Comparison of ENCODE assay signal across 9 cellular contexts in genomic region chr22:42716649-42717127, GRCh38. TPM values are rescaled to one million over a fixed set of nuclear protein-coding genes. Genes with fewer than 3 reads are reported as not detected.
DNase-seq lines count a peak whose midpoint lies in the region; ATAC-seq and TF ChIP-seq lines count a peak whose summit lies in the region.
"Had no signal": no experiment of that assay in that cellular context is flagged by ENCODE, and none has a peak within 500 bp of the region (broad histone marks: within the 10 kb centered on the region; RNA-seq: fewer than 3 reads in every experiment).

No MANE protein-coding gene starts in this region.

- no peak overlapping the region for H3K4me3 Mint-ChIP-seq in activated naive CD4-positive, alpha-beta T cell treated with anti-CD3 and anti-CD28 coated beads for 36 hours

- H3K27ac Mint-ChIP-seq in activated naive CD4-positive, alpha-beta T cell treated with anti-CD3 and anti-CD28 coated beads for 36 hours = no peak overlapping the region

- H4K20me1 ChIP-seq in OCI-LY7 (ENCODE audit: insufficient read depth, low read length) = no peaks in the 10 kb centered on the region; the same call in 1 of the 2 replicates

- peaks cover 84% of the 10 kb centered on the region for H3K4me1 ChIP-seq in OCI-LY7 (ENCODE audit: insufficient read depth, low read length, poor library complexity, severe bottlenecking)
- peaks cover 23 to 83% (median 57%) of the 10 kb centered on the region in 6 donors for H3K4me1 ChIP-seq in spleen
- H3K4me1 ChIP-seq in suprapubic skin = peaks cover 48% of the 10 kb centered on the region

- BruUV-seq in OCI-LY7 (replicated peaks; lab: Mats Ljungman, UMichigan) = no TSS peak

- H3K9me3 ChIP-seq in OCI-LY7 (ENCODE audit: low read length) (no peaks in the 10 kb centered on the region), spleen (no peaks in the 10 kb centered on the region), suprapubic skin (no peaks in the 10 kb centered on the region)
- H3K9me3 ChIP-seq: ovary had no signal

- peaks cover 85% of the 10 kb centered on the region for H3K79me2 ChIP-seq in OCI-LY7 (ENCODE audit: insufficient read depth, low read depth, low read length)

- TF ChIP-seq POLR2A in spleen (IDR thresholded peaks at IDR 0.05) = no peak
- no peak for TF ChIP-seq POLR2A in suprapubic skin (IDR thresholded peaks at IDR 0.05)

- peak; percentile 95 for DNase-seq in OCI-LY7 (ENCODE audit: low spot score)
- DNase-seq in spleen = peak; percentile 85
- no peak for DNase-seq in head of caudate nucleus
- DNase-seq in suprapubic skin (ENCODE audit: low spot score in 2 of 2) = no peak
- DNase-seq in activated naive CD4-positive, alpha-beta T cell treated with anti-CD3 and anti-CD28 coated beads for 36 hours = no peak
- DNase-seq: T1000 had no signal

- H3K27me3 Mint-ChIP-seq in activated naive CD4-positive, alpha-beta T cell treated with anti-CD3 and anti-CD28 coated beads for 36 hours (ENCODE audit: low read depth) = peaks cover 42% of the 10 kb centered on the region

- peak overlapping the region; percentile 97 for H3K27ac ChIP-seq in OCI-LY7 (ENCODE audit: low read depth, low read length, poor library complexity, severe bottlenecking)
- peak overlapping the region in 4 of 8 donors; percentile 20 to 32 (median 22) for H3K27ac ChIP-seq in spleen
- no peak overlapping the region for H3K27ac ChIP-seq in suprapubic skin
- H3K27ac ChIP-seq: ovary had no signal

- H3K36me3 ChIP-seq in OCI-LY7 (ENCODE audit: insufficient read depth, low read length) (peaks cover 22% of the 10 kb centered on the region), spleen (no peaks in the 10 kb centered on the region), suprapubic skin (no peaks in the 10 kb centered on the region)
- H3K36me3 ChIP-seq: ovary had no signal

- peak overlapping the region; percentile 83 for H3K4me3 ChIP-seq in OCI-LY7 (ENCODE audit: low read depth, low read length, poor library complexity, severe bottlenecking)
- H3K4me3 ChIP-seq in spleen = no peak overlapping the region
- no peak overlapping the region for H3K4me3 ChIP-seq in suprapubic skin
- H3K4me3 ChIP-seq: ovary had no signal

- H3K4me2 ChIP-seq in OCI-LY7 (ENCODE audit: low read length) = peak overlapping the region; percentile 98

- H3K9me2 ChIP-seq in OCI-LY7 (ENCODE audit: insufficient read depth, low read length) = no peaks in the 10 kb centered on the region

- H3K27me3 ChIP-seq in spleen (replicated peaks in 1 of 7) = peaks cover 0 to 51% (median 20%) of the 10 kb centered on the region in 7 donors
- H3K27me3 ChIP-seq in suprapubic skin = peaks cover 19% of the 10 kb centered on the region
- H3K27me3 ChIP-seq: ovary had no signal

- POLR2A ChIA-PET in OCI-LY7 (lab: Charles Lee) = interaction anchor here (1.3 to 2.5 kb wide), 3 partner anchors 10 to 62 kb away, joined by 3 to 12 read pairs (median 4); no protein-coding TSS in a partner anchor

- ATAC-seq in GM18870 (IDR thresholded peaks at IDR 0.05; ENCODE audit: unreplicated experiment) = peak; percentile 36
- peak; percentile 12 for ATAC-seq in HG02610 (IDR thresholded peaks at IDR 0.05; ENCODE audit: unreplicated experiment)

- WGBS in spleen, 5 donors = 63 to 78% (median 75%) methylated on average over 5 of the region's 5 CpGs
- WGBS in suprapubic skin = 95% methylated on average over 5 of the region's 5 CpGs

- CTCF ChIA-PET in OCI-LY7 (lab: Charles Lee; ENCODE audit: unreplicated experiment) = no interaction called here
- CTCF ChIA-PET in activated naive CD4-positive, alpha-beta T cell treated with anti-CD3 and anti-CD28 coated beads for 36 hours (lab: Charles Lee) = no interaction called here

- no peak overlapping the region for H2AFZ ChIP-seq in OCI-LY7 (ENCODE audit: low read length)

- H3K4me1 Mint-ChIP-seq in activated naive CD4-positive, alpha-beta T cell treated with anti-CD3 and anti-CD28 coated beads for 36 hours (ENCODE audit: low read depth) = peaks cover 16% of the 10 kb centered on the region

- TF ChIP-seq CTCF in OCI-LY7 (conservative IDR thresholded peaks at IDR 0.05; ENCODE audit: low read length) = no peak
- TF ChIP-seq CTCF in spleen (IDR thresholded peaks at IDR 0.05 in 8 of 11, conservative IDR thresholded peaks at IDR 0.05 in 3 of 11) = no peak
- TF ChIP-seq CTCF in suprapubic skin (IDR thresholded peaks at IDR 0.05) = no peak

- H3K36me3 Mint-ChIP-seq in activated naive CD4-positive, alpha-beta T cell treated with anti-CD3 and anti-CD28 coated beads for 36 hours (ENCODE audit: low read depth) = no peaks in the 10 kb centered on the region

- no peak for TF ChIP-seq EP300 in suprapubic skin (IDR thresholded peaks at IDR 0.05)

- intact Hi-C loops in OCI-LY7 (cut with micrococcal nuclease; ENCODE audit: unreplicated experiment) = loop anchor here (1.0 to 5.0 kb wide), 7 partner anchors 20 to 401 kb away; partner anchors contain the start of gene POLDIP3
- intact Hi-C loops in spleen (cut with DNase I; ENCODE audit: low total_unique reads) = no loop called here
- intact Hi-C loops in head of caudate nucleus (cut with DNase I) = no loop called here
- intact Hi-C loops in activated naive CD4-positive, alpha-beta T cell treated with anti-CD3 and anti-CD28 coated beads for 36 hours (cut with micrococcal nuclease) = no loop called here

- no peaks in the 10 kb centered on the region for H3K9me3 Mint-ChIP-seq in activated naive CD4-positive, alpha-beta T cell treated with anti-CD3 and anti-CD28 coated beads for 36 hours

RNA-seq across cellular contexts. Expression of gene A4GALT, which starts 4.0 kb away (rescaled TPM):
- 48.9 and 61.5 TPM in 2 replicates for total RNA-seq in OCI-LY7 (2014; rRNA removed; shearing (Covaris generic))
- total RNA-seq in OCI-LY7 (2022) = 40.5 and 56.0 TPM in 2 replicates
- 10 to 100 TPM; 13.3 to 45.2 (median 23.1) TPM for total RNA-seq in spleen
- 10 to 100 TPM in 1 of 3 donors, 1 to 10 TPM in 2; 7.3 to 22.1 (median 9.0) TPM for polyA plus RNA-seq in spleen
- 10 to 100 TPM in 2 of 4 donors, 1 to 10 TPM in 2; 6.7 to 11.6 (median 8.8) TPM for total RNA-seq in suprapubic skin
- total RNA-seq in activated naive CD4-positive, alpha-beta T cell treated with anti-CD3 and anti-CD28 coated beads for 36 hours = not detected

Comparison
In these comparisons a context has a peak if more than half of its experiments do, and no peak if none do; other contexts are left out.
1. DNase-seq: peak in OCI-LY7 (single experiment) and spleen (single experiment); none in head of caudate nucleus (0 of 42), suprapubic skin (0 of 2) and activated naive CD4-positive, alpha-beta T cell treated with anti-CD3 and anti-CD28 coated beads for 36 hours (single experiment).
2. RNA of gene A4GALT, which starts 4.0 kb away (total RNA-seq): 40.5 to 61.5 TPM in OCI-LY7, 13.3 to 45.2 TPM in spleen and 6.7 to 11.6 TPM in suprapubic skin; not detected in activated naive CD4-positive, alpha-beta T cell treated with anti-CD3 and anti-CD28 coated beads for 36 hours; every median in the first group is over 4 times any median in the second.